ENCODE assay signal across 7 cellular contexts in the genomic region with DNA sequence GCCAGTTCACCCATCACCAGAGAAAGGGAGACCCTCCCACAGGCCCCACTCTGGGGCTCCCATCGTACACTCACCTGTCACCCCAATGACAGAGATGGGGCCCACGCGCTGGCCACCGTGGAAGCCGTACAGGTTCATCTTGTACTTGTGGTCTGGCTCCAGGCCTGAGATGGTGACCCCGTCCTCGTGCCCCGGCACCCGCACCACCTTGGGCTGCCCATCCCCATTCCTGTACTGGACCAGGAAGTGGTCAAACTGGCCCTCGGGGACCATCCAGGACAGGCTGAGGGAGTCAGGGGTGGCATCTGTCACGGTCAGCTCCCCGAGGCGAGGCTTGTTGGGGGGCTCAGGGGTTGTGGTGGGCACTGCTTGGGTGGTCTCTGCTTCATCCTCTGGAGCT. TPM values are rescaled to one million over a fixed set of nuclear protein-coding genes. Genes with fewer than 3 reads are reported as not detected.
"Had no signal": no experiment of that assay in that cellular context is flagged by ENCODE, and none has a peak within 500 bp of the region (broad histone marks: within the 10 kb centered on the region; RNA-seq: fewer than 3 reads in every experiment).

No MANE protein-coding gene starts in this region.

RNA-seq across cellular contexts. Expression of gene CYP21A2, which starts 15.1 kb away (rescaled TPM):
- total RNA-seq: kidney epithelial cell, lung microvascular endothelial cell, mononuclear cell, myocyte had no signal
- polyA plus RNA-seq: mammary epithelial cell; naive thymus-derived CD4-positive, alpha-beta T cell had no signal

RNA-seq across cellular contexts. Expression of gene TNXB, which starts 55.8 kb away (rescaled TPM):
- polyA plus RNA-seq: immature natural killer cell had no signal
